Comparison of ENCODE assay signal across 17 cellular contexts in the genomic region with DNA sequence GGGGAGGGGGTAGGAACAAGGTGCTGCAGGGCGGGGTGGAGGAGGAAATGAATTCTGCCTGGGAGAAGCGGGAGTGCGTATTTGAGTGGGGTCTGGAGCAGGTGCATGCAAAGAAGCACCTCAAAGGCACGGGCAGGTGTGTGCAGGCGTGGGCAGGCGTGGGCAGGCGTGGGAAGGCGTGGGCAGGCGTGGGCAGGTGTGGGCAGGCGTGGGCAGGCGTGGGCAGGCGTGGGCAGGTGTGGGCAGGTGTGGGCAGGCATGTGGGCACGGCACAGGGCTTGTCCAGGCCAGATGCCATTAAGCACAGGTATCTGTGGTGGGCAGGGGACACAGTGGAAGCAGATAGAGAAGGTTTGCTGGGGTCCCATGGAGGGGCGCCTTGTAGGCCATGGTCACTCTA.
"Had no signal": no experiment of that assay in that cellular context is flagged by ENCODE, and none has a peak within 500 bp of the region (broad histone marks: within the 10 kb centered on the region; RNA-seq: fewer than 3 reads in every experiment).

No MANE protein-coding gene starts in this region.

- ATAC-seq: gastrocnemius medialis had no signal

- H3K4me3 ChIP-seq: coronary artery, esophagus squamous epithelium, gastrocnemius medialis, prostate gland, thyroid gland, uterus had no signal

- H3K27me3 Mint-ChIP-seq: activated CD4-positive, alpha-beta memory T cell treated with anti-CD3 and anti-CD28 coated beads, Interleukin-2, amount 10 ng/mL, durations not matched to agents 7 days and 5 days had no signal

- H3K4me1 ChIP-seq: gastrocnemius medialis, prostate gland, uterus had no signal

- H3K36me3 ChIP-seq: esophagus squamous epithelium, gastrocnemius medialis, prostate gland, thyroid gland, uterus had no signal

- H3K9me3 ChIP-seq: esophagus squamous epithelium, gastrocnemius medialis, prostate gland, thyroid gland, uterus had no signal

- H3K27me3 ChIP-seq: esophagus squamous epithelium, gastrocnemius medialis, thyroid gland, uterus had no signal

- H3K4me3 Mint-ChIP-seq: activated CD4-positive, alpha-beta memory T cell treated with anti-CD3 and anti-CD28 coated beads, Interleukin-2, amount 10 ng/mL, durations not matched to agents 7 days and 5 days; activated naive CD4-positive, alpha-beta T cell treated with anti-CD3 and anti-CD28 coated beads for 36 hours; memory B cell had no signal

- H3K4me1 Mint-ChIP-seq: memory B cell had no signal

- H3K27ac ChIP-seq: coronary artery, esophagus squamous epithelium, gastrocnemius medialis, prostate gland, uterus had no signal

- H3K27ac Mint-ChIP-seq: activated CD4-positive, alpha-beta memory T cell treated with anti-CD3 and anti-CD28 coated beads, Interleukin-2, amount 10 ng/mL, durations not matched to agents 7 days and 5 days; activated naive CD4-positive, alpha-beta T cell treated with anti-CD3 and anti-CD28 coated beads for 36 hours; memory B cell had no signal

- H3K36me3 Mint-ChIP-seq: memory B cell had no signal

- DNase-seq: activated CD4-positive, alpha-beta memory T cell treated with anti-CD3 and anti-CD28 coated beads, Interleukin-2, amount 10 ng/mL, durations not matched to agents 7 days and 5 days; activated CD4-positive, alpha-beta T cell treated with anti-CD3 and anti-CD28 coated beads for 48 hours; activated naive CD4-positive, alpha-beta T cell treated with anti-CD3 and anti-CD28 coated beads for 36 hours; amygdala; cerebellar nuclear complex; esophagus squamous epithelium; gastrocnemius medialis; hippocampal formation; stimulated activated CD4-positive, alpha-beta T cell treated with anti-CD3 and anti-CD28 coated beads, Interleukin-2, amount 100 ng/mL, for 48 hours; stimulated activated CD8-positive, alpha-beta memory T cell treated with anti-CD3 and anti-CD28 coated beads, Interleukin-4, amount 100 ng/mL, for 48 hours; stimulated activated naive CD4-positive, alpha-beta T cell; substantia nigra; uterus had no signal

- H3K9me3 Mint-ChIP-seq: activated CD4-positive, alpha-beta memory T cell treated with anti-CD3 and anti-CD28 coated beads, Interleukin-2, amount 10 ng/mL, durations not matched to agents 7 days and 5 days; activated naive CD4-positive, alpha-beta T cell treated with anti-CD3 and anti-CD28 coated beads for 36 hours; memory B cell had no signal
